26 cellular contexts compared by ENCODE assay signal in the genomic region with DNA sequence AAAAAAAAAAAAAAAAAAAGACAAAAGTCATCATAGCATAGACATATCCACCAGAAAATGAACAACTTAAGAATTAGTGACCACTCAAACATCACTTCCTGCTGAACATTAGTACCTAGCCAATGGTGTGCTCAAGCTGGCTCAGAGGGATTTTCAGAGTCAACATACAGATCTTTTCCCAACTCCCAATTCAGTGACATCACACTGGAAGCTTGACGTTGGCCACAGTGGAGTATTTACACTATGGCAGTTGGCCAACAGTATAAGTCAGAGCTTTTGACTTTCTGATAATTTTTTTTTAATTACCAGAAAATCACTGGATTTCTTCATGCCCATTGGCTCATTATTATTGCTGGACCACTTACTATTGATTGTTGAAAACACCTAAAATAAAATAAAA.
"Had no signal": no experiment of that assay in that cellular context is flagged by ENCODE, and none has a peak within 500 bp of the region (broad histone marks: within the 10 kb centered on the region; RNA-seq: fewer than 3 reads in every experiment).

No MANE protein-coding gene starts in this region.

- H3K27ac ChIP-seq: gastrocnemius medialis, neutrophil, skin epidermis, testis, transverse colon had no signal

- H3K4me3 ChIP-seq: gastrocnemius medialis, skin epidermis, testis, transverse colon had no signal

- H3K27me3 ChIP-seq: gastrocnemius medialis, neutrophil, testis, transverse colon had no signal

- ATAC-seq: esophagus mucosa; gastrocnemius medialis; left cardiac atrium; sciatic nerve; stimulated activated naive CD8-positive, alpha-beta T cell treated with anti-CD3 and anti-CD28 coated beads, Interleukin-15, Interleukin-2, amounts not matched to agents 100 U/mL and 50 U/mL, for 24 hours had no signal

- FAIRE-seq: astrocyte had no signal

- H3K9me3 ChIP-seq: gastrocnemius medialis, neutrophil, testis, transverse colon had no signal

- H3K4me1 ChIP-seq: gastrocnemius medialis, testis, transverse colon had no signal

- DNase-seq: activated CD4-positive, alpha-beta memory T cell treated with anti-CD3 and anti-CD28 coated beads, Interleukin-2, amount 10 ng/mL, durations not matched to agents 7 days and 5 days; activated CD4-positive, alpha-beta T cell treated with anti-CD3 and anti-CD28 coated beads, Interleukin-2, amount 10 ng/mL, durations not matched to agents 7 days and 5 days; activated CD4-positive, CD25-positive, alpha-beta regulatory T cell treated with anti-CD3 and anti-CD28 coated beads, Interleukin-2, amount 50 U/mL, for 72 hours; activated CD8-positive, alpha-beta memory T cell treated with anti-CD3 and anti-CD28 coated beads, Interleukin-2, amount 50 U/mL, for 48 hours; activated gamma-delta T cell; activated naive CD4-positive, alpha-beta T cell treated with anti-CD3 and anti-CD28 coated beads, Interleukin-2, amount 50 U/mL, for 16 hours; activated T-cell treated with anti-CD3 and anti-CD28 coated beads, Interleukin-2, amount 50 U/mL, for 24 hours; amniotic stem cell; endodermal cell; gastrocnemius medialis; glutamatergic neuron; islet precursor cell; left cardiac atrium; mammary epithelial cell; naive B cell; nephron progenitor cell; stimulated activated CD4-positive, alpha-beta T cell treated with anti-CD3 and anti-CD28 coated beads, Interleukin-12 subunit alpha, Interleukin-12 subunit beta, amount 100 ng/mL, for 4 hours; stimulated activated CD4-positive, alpha-beta T cell treated with anti-CD3 and anti-CD28 coated beads, Interleukin-4, amount 100 ng/mL, for 1 hour; stimulated activated naive CD8-positive, alpha-beta T cell treated with anti-CD3 and anti-CD28 coated beads, Interleukin-15, Interleukin-2, amounts not matched to agents 100 U/mL and 50 U/mL, for 24 hours; testis; transverse colon had no signal

- H3K36me3 ChIP-seq: gastrocnemius medialis, neutrophil, transverse colon had no signal
